In the genomic region with DNA sequence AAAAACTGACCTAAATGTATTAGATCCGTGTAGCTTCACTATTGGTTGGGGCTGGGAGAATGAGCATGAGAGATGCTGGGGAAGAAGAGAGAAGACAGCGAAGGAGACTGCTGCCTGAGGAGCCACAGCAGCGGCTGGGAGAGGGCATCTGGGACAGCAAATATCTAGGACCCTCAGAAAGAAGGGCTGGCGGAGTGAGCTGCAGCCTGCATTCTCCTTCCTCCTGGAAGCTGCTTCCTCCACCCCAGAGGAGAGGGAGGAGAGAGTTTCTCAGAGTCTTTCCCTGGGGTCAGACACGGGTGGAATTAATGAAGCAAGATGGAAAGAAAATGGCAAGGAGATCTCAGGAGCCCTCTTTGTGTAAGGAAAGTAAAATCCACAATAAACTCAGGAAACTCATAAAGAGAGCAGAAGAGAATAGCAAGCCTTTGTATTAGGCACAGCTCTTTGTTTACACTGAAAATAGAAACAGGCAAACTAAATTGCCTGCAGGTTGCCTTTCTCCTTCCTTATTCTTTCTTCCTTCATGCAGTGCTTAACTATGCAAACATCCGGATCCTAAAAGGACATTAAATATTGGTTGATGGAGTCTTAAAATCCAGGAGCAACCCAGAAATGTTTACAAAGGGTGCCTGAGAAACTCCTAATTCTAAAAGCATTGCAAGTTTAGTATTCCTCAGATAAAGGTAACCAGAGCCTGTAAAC, we compare ENCODE assay signal across 19 cellular contexts.
A peak's percentile ranks its signal among the peaks of the same experiment; 100 is the strongest.
DNase-seq lines count a peak whose midpoint lies in the region; ATAC-seq lines count a peak whose summit lies in the region.
"Had no signal": no experiment of that assay in that cellular context is flagged by ENCODE, and none has a peak within 500 bp of the region (broad histone marks: within the 10 kb centered on the region; RNA-seq: fewer than 3 reads in every experiment).

No MANE protein-coding gene starts in this region.

- intact Hi-C loops in left colon (cut with DNase I, micrococcal nuclease) = no loop called here
- intact Hi-C loops in sciatic nerve (cut with DNase I) = no loop called here
- intact Hi-C loops in cardiac septum (cut with DNase I) = no loop called here

- ATAC-seq in left colon (peak; percentile 85), sciatic nerve (peak; percentile 18), GM21737 (IDR thresholded peaks at IDR 0.05; ENCODE audit: unreplicated experiment) (no peak)
- ATAC-seq: activated CD8-positive, alpha-beta memory T cell treated with anti-CD3 and anti-CD28 coated beads, Interleukin-2, amount 10 ng/mL, durations not matched to agents 7 days and 5 days; CD8-positive, alpha-beta T cell; T-cell had no signal

- DNase-seq in NCI-H1417 (lab: John Stamatoyannopoulos, UW) = peak in 2 of 3 experiments; percentile 6 to 66
- DNase-seq in NCI-H1417 treated with DMSO at 0.1 percent for 48 hours (lab: John Stamatoyannopoulos, UW) = no peak
- DNase-seq in NCI-H748 (lab: John Stamatoyannopoulos, UW; ENCODE audit: unreplicated experiment) = peak; percentile 69
- no peak for DNase-seq in left colon
- DNase-seq in sciatic nerve (ENCODE audit: low spot score) = no peak
- no peak for DNase-seq in cardiac septum (ENCODE audit: low spot score)
- no peak for DNase-seq in Ammon's horn (ENCODE audit: low spot score)
- DNase-seq: ACHN; activated B cell treated with CpG ODN at 0.5 μM for 24 hours; activated CD8-positive, alpha-beta memory T cell treated with anti-CD3 and anti-CD28 coated beads, Interleukin-2, amount 10 ng/mL, durations not matched to agents 7 days and 5 days; activated effector memory CD4-positive, alpha-beta T cell treated with anti-CD3 and anti-CD28 coated beads, Interleukin-2, amount 50 U/mL, for 16 hours; anterior cingulate cortex; CD8-positive, alpha-beta T cell; islet precursor cell; MG63; NCI-H345; Peyer's patch; T-cell had no signal

Comparison
In these comparisons a context has a peak if more than half of its experiments do, and no peak if none do; other contexts are left out.
1. DNase-seq: peak in NCI-H1417 (2 of 3) and NCI-H748 (single experiment); none in NCI-H1417 treated with DMSO at 0.1 percent for 48 hours (single experiment), left colon (0 of 2), sciatic nerve (single experiment), cardiac septum (single experiment) and Ammon's horn (single experiment).